Comparison of ENCODE assay signal across 27 cellular contexts in genomic region chr10:8039323-8039922, GRCh38. TPM values are rescaled to one million over a fixed set of nuclear protein-coding genes. Genes with fewer than 3 reads are reported as not detected.
DNase-seq lines count a peak whose midpoint lies in the region; ATAC-seq, FAIRE-seq and TF ChIP-seq lines count a peak whose summit lies in the region.
"Had no signal": no experiment of that assay in that cellular context is flagged by ENCODE, and none has a peak within 500 bp of the region (broad histone marks: within the 10 kb centered on the region; RNA-seq: fewer than 3 reads in every experiment).

No MANE protein-coding gene starts in this region.

- CTCF ChIA-PET in CD4-positive, alpha-beta memory T cell (lab: Charles Lee; ENCODE audit: partially characterized antibody): no interaction called here

- H3K27me3 Mint-ChIP-seq in CD4-positive, alpha-beta memory T cell: peaks cover 67 to 73% of the 10 kb centered on the region in 2 donors
- H3K27me3 Mint-ChIP-seq in activated naive CD8-positive, alpha-beta T cell treated with anti-CD3 and anti-CD28 coated beads, Interleukin-2, amount 50 U/mL, for 24 hours: peaks cover 85% of the 10 kb centered on the region

- H3K9me3 ChIP-seq in CD4-positive, alpha-beta memory T cell (ENCODE audit: control insufficient read depth in 1 of 2, low read length in 2 of 2): no peaks in the 10 kb centered on the region
- H3K9me3 ChIP-seq in keratinocyte (ENCODE audit: control insufficient read depth, low read depth, low read length) (no peaks in the 10 kb centered on the region), esophagus squamous epithelium (no peaks in the 10 kb centered on the region), uterus (no peaks in the 10 kb centered on the region)
- H3K9me3 ChIP-seq: gastrocnemius medialis, testis had no signal

- TF ChIP-seq POLR2A in esophagus squamous epithelium (IDR thresholded peaks at IDR 0.05) (no peak), uterus (IDR thresholded peaks at IDR 0.05) (no peak)

- H3K4me2 ChIP-seq in keratinocyte (ENCODE audit: control insufficient read depth, extremely low read depth, insufficient read depth, low read depth, low read length): no peak overlapping the region

- POLR2A ChIA-PET in CD4-positive, alpha-beta memory T cell (lab: Charles Lee; ENCODE audit: partially characterized antibody): interaction anchor here (0.9 to 2.2 kb wide), 5 partner anchors 10 to 144 kb away, joined by 3 to 6 read pairs (median 5); no protein-coding TSS in a partner anchor

- no peak overlapping the region for H3K9ac ChIP-seq in keratinocyte (ENCODE audit: control insufficient read depth, extremely low read depth, insufficient read depth, low read length)

- no peak overlapping the region for H3K4me3 ChIP-seq in CD4-positive, alpha-beta memory T cell (ENCODE audit: low read length in 2 of 2)
- no peak overlapping the region for H3K4me3 ChIP-seq in keratinocyte (ENCODE audit: control insufficient read depth in 2 of 3, extremely low read depth in 1 of 3, insufficient read depth in 2 of 3, low read depth in 1 of 3, low read length in 3 of 3)
- no peak overlapping the region for H3K4me3 ChIP-seq in esophagus squamous epithelium
- H3K4me3 ChIP-seq in uterus: no peak overlapping the region
- H3K4me3 ChIP-seq: gastrocnemius medialis, testis had no signal

- H3K9me3 Mint-ChIP-seq in CD4-positive, alpha-beta memory T cell: peaks cover 0 to 50% (median 14%) of the 10 kb centered on the region in 8 donors
- peaks cover 5% of the 10 kb centered on the region for H3K9me3 Mint-ChIP-seq in activated naive CD8-positive, alpha-beta T cell treated with anti-CD3 and anti-CD28 coated beads, Interleukin-2, amount 50 U/mL, for 24 hours
- H3K9me3 Mint-ChIP-seq: activated naive CD4-positive, alpha-beta T cell treated with anti-CD3 and anti-CD28 coated beads for 36 hours had no signal

- H3K36me3 Mint-ChIP-seq in CD4-positive, alpha-beta memory T cell: peaks cover 0 to 4% of the 10 kb centered on the region in 2 donors
- H3K36me3 Mint-ChIP-seq in activated naive CD8-positive, alpha-beta T cell treated with anti-CD3 and anti-CD28 coated beads, Interleukin-2, amount 50 U/mL, for 24 hours (ENCODE audit: low read depth): peaks cover 9% of the 10 kb centered on the region
- H3K36me3 Mint-ChIP-seq: stimulated activated memory B cell treated with anti-CD40 and anti-IgM and Interleukin-4, amounts not matched to agents 10 μg/mL and 1 μg/mL and 100 μg/mL, for 72 hours; T-cell had no signal

- peak in 4 of 5 donors; percentile 11 to 33 (median 19) for DNase-seq in CD4-positive, alpha-beta memory T cell
- DNase-seq in SK-N-DZ (ENCODE audit: low spot score) (peak; percentile 43), keratinocyte (ENCODE audit: low read depth, low spot score) (no peak), esophagus squamous epithelium (lab: John Stamatoyannopoulos, UW) (no peak), uterus (no peak), GM20000 (ENCODE audit: low spot score) (no peak)
- no peak for DNase-seq in activated naive CD8-positive, alpha-beta T cell treated with anti-CD3 and anti-CD28 coated beads, Interleukin-2, amount 50 U/mL, for 24 hours
- DNase-seq: activated CD4-positive, alpha-beta T cell treated with anti-CD3 and anti-CD28 coated beads, Interleukin-2, amount 50 U/mL, for 4 hours; activated naive CD4-positive, alpha-beta T cell treated with anti-CD3 and anti-CD28 coated beads for 36 hours; activated T-cell treated with anti-CD3 and anti-CD28 coated beads for 4 hours; DMS79 treated with DMSO at 0.1 percent for 48 hours; effector CD4-positive, alpha-beta T cell; gastrocnemius medialis; Karpas-422; naive B cell; NCI-H2081 treated with DMSO at 0.1 percent for 48 hours; NCI-H510A treated with DMSO at 0.1 percent for 48 hours; Right ventricle myocardium superior; T-cell; testis had no signal

- H3K27me3 ChIP-seq in CD4-positive, alpha-beta memory T cell (ENCODE audit: insufficient read depth, low read length): peaks cover 90% of the 10 kb centered on the region
- peaks cover 92% of the 10 kb centered on the region for H3K27me3 ChIP-seq in keratinocyte (ENCODE audit: control insufficient read depth, extremely low read depth, insufficient read depth, low read length)
- peaks cover 42 to 100% (median 70%) of the 10 kb centered on the region in 4 donors for H3K27me3 ChIP-seq in esophagus squamous epithelium
- H3K27me3 ChIP-seq in uterus: peaks cover 25 to 99% of the 10 kb centered on the region in 2 donors

- peaks cover 59% of the 10 kb centered on the region for H3K4me1 ChIP-seq in CD4-positive, alpha-beta memory T cell (ENCODE audit: insufficient read depth, low read length)
- H3K4me1 ChIP-seq in keratinocyte (ENCODE audit: control insufficient read depth, extremely low read depth, insufficient read depth, low read length): peaks cover 6% of the 10 kb centered on the region
- peaks cover 9 to 61% (median 12%) of the 10 kb centered on the region in 3 donors for H3K4me1 ChIP-seq in esophagus squamous epithelium
- peaks cover 0 to 5% of the 10 kb centered on the region in 2 donors for H3K4me1 ChIP-seq in uterus

- no peaks in the 10 kb centered on the region for H4K20me1 ChIP-seq in keratinocyte (ENCODE audit: control insufficient read depth, extremely low read depth, insufficient read depth, low read length)

- dilution Hi-C loops in keratinocyte (cut with MboI; ENCODE audit: extremely low pct_ligation_motif_present, low sequenced_read_pairs): no loop called here

- no peak overlapping the region for H2AFZ ChIP-seq in keratinocyte (ENCODE audit: control insufficient read depth, low read length)

- H3K36me3 ChIP-seq in CD4-positive, alpha-beta memory T cell (ENCODE audit: insufficient read depth, low read length): no peaks in the 10 kb centered on the region
- H3K36me3 ChIP-seq in keratinocyte (ENCODE audit: control insufficient read depth in 2 of 2, extremely low read depth in 1 of 2, insufficient read depth in 2 of 2, low read length in 2 of 2) (no peaks in the 10 kb centered on the region), esophagus squamous epithelium (no peaks in the 10 kb centered on the region), uterus (no peaks in the 10 kb centered on the region)
- H3K36me3 ChIP-seq: gastrocnemius medialis had no signal

- ATAC-seq in activated naive CD8-positive, alpha-beta T cell treated with anti-CD3 and anti-CD28 coated beads, Interleukin-2, amount 50 U/mL, for 24 hours: no peak
- ATAC-seq: esophagus mucosa; gastrocnemius medialis; HCT116; stimulated activated memory B cell treated with anti-CD40 and anti-IgM and Interleukin-4, amounts not matched to agents 10 μg/mL and 1 μg/mL and 100 μg/mL, for 72 hours; T-cell had no signal

- no peaks in the 10 kb centered on the region for H3K79me2 ChIP-seq in keratinocyte (ENCODE audit: control insufficient read depth, insufficient read depth, low read length)

- H3K27ac ChIP-seq in 22Rv1: peak overlapping the region; percentile 86
- no peak overlapping the region for H3K27ac ChIP-seq in CD4-positive, alpha-beta memory T cell (ENCODE audit: low read depth, low read length)
- H3K27ac ChIP-seq in keratinocyte (ENCODE audit: control insufficient read depth, insufficient read depth, low read length): no peak overlapping the region
- no peak overlapping the region for H3K27ac ChIP-seq in esophagus squamous epithelium
- no peak overlapping the region for H3K27ac ChIP-seq in uterus
- H3K27ac ChIP-seq: gastrocnemius medialis, testis, VCaP had no signal

- 4 to 6% methylated on average over 12 of the region's 12 CpGs for WGBS in esophagus squamous epithelium, 2 donors

- peak overlapping the region in 6 of 7 donors; percentile 9 to 93 (median 50) for H3K27ac Mint-ChIP-seq in CD4-positive, alpha-beta memory T cell
- H3K27ac Mint-ChIP-seq in activated naive CD8-positive, alpha-beta T cell treated with anti-CD3 and anti-CD28 coated beads, Interleukin-2, amount 50 U/mL, for 24 hours: no peak overlapping the region
- H3K27ac Mint-ChIP-seq: activated naive CD4-positive, alpha-beta T cell treated with anti-CD3 and anti-CD28 coated beads for 36 hours; memory B cell; stimulated activated memory B cell treated with anti-CD40 and anti-IgM and Interleukin-4, amounts not matched to agents 10 μg/mL and 1 μg/mL and 100 μg/mL, for 72 hours had no signal

- H3K9me1 ChIP-seq in keratinocyte (ENCODE audit: control insufficient read depth, extremely low read depth, insufficient read depth, low read length): no peaks in the 10 kb centered on the region

- intact Hi-C loops in CD4-positive, alpha-beta memory T cell (cut with micrococcal nuclease): loop anchor here (2.0 kb wide), 1 partner anchor 13 kb away; no protein-coding TSS in a partner anchor
- intact Hi-C loops in esophagus squamous epithelium (cut with DNase I) (no loop called here), uterus (cut with DNase I; ENCODE audit: low total_unique reads) (no loop called here)

- H3K4me1 Mint-ChIP-seq in CD4-positive, alpha-beta memory T cell: peaks cover 31 to 65% (median 43%) of the 10 kb centered on the region in 4 donors
- H3K4me1 Mint-ChIP-seq in activated naive CD8-positive, alpha-beta T cell treated with anti-CD3 and anti-CD28 coated beads, Interleukin-2, amount 50 U/mL, for 24 hours: peaks cover 38% of the 10 kb centered on the region

- TF ChIP-seq CTCF in 22Rv1 (IDR thresholded peaks at IDR 0.05) (no peak), keratinocyte (optimal IDR thresholded peaks at IDR 0.05 in 1 of 3, IDR thresholded peaks at IDR 0.05 in 1 of 3, conservative IDR thresholded peaks at IDR 0.05 in 1 of 3; ENCODE audit: extremely low read depth in 1 of 3, insufficient read depth in 2 of 3, low read length in 3 of 3) (no peak), esophagus squamous epithelium (IDR thresholded peaks at IDR 0.05) (no peak), uterus (IDR thresholded peaks at IDR 0.05) (no peak), GM20000 (IDR thresholded peaks at IDR 0.05; ENCODE audit: extremely low read depth, missing control alignments) (no peak)

- peak overlapping the region in 4 of 8 donors; percentile 3 to 44 (median 23) for H3K4me3 Mint-ChIP-seq in CD4-positive, alpha-beta memory T cell
- no peak overlapping the region for H3K4me3 Mint-ChIP-seq in activated naive CD8-positive, alpha-beta T cell treated with anti-CD3 and anti-CD28 coated beads, Interleukin-2, amount 50 U/mL, for 24 hours
- H3K4me3 Mint-ChIP-seq: activated naive CD4-positive, alpha-beta T cell treated with anti-CD3 and anti-CD28 coated beads for 36 hours; memory B cell; stimulated activated memory B cell treated with anti-CD40 and anti-IgM and Interleukin-4, amounts not matched to agents 10 μg/mL and 1 μg/mL and 100 μg/mL, for 72 hours had no signal

- peak; percentile 26 for FAIRE-seq in keratinocyte (lab: Jason Lieb, UNC)
- FAIRE-seq: astrocyte had no signal

RNA-seq across cellular contexts. Expression of gene GATA3, which starts 15.1 kb away (rescaled TPM):
- total RNA-seq in CD4-positive, alpha-beta memory T cell: 10 to 100 TPM; 61.9 to 63.8 TPM
- 10 to 100 TPM; 64.8 to 79.7 TPM for polyA plus RNA-seq in CD4-positive, alpha-beta memory T cell
- polyA plus RNA-seq in SK-N-DZ (2014; cell fraction: cytosol; rRNA removed): 61.7 and 63.5 TPM in 2 replicates
- polyA plus RNA-seq in SK-N-DZ (2014; cell fraction: nucleus; rRNA removed): 52.1 and 84.8 TPM in 2 replicates
- polyA plus RNA-seq in keratinocyte: 1.7 to 7.7 TPM (median 4.0 TPM) in 3 replicates
- 13.3 TPM for polyA plus RNA-seq in keratinocyte (2011; ENCODE audit: low read depth)
- 4.7 and 5.3 TPM in 2 replicates for polyA plus RNA-seq in keratinocyte (2011; cell fraction: cytosol; rRNA removed)
- 15.8 and 15.9 TPM in 2 replicates for polyA plus RNA-seq in keratinocyte (2011; cell fraction: nucleus; rRNA removed)
- polyA plus RNA-seq in keratinocyte (2012; ENCODE audit: low replicate concordance): 20.8 and 33.0 TPM in 2 replicates
- polyA minus RNA-seq in keratinocyte: 1.0 to 7.4 TPM (median 1.9 TPM) in 3 replicates
- 4.4 TPM for polyA minus RNA-seq in keratinocyte (2011; cell fraction: cytosol; rRNA and poly(A)+ RNA removed)
- 5.5 and 5.8 TPM in 2 replicates for polyA minus RNA-seq in keratinocyte (2011; cell fraction: nucleus; rRNA and poly(A)+ RNA removed)
- total RNA-seq in esophagus squamous epithelium (1 to 10 TPM in 1 of 4 donors, under 1 TPM in 2, not detected in 1; 0.35 to 1.3 (median 0.40) TPM), uterus (1 to 10 TPM in 1 of 4 donors, under 1 TPM in 1, not detected in 2; 0.28 to 2.1 TPM)

Comparison
In these comparisons a context has a peak if more than half of its experiments do, and no peak if none do; other contexts are left out.
1. DNase-seq: peak in CD4-positive, alpha-beta memory T cell (4 of 5) and SK-N-DZ (single experiment); none in keratinocyte (single experiment), esophagus squamous epithelium (single experiment), uterus (0 of 2), activated naive CD8-positive, alpha-beta T cell treated with anti-CD3 and anti-CD28 coated beads, Interleukin-2, amount 50 U/mL, for 24 hours (single experiment) and GM20000 (single experiment).
2. RNA of gene GATA3, which starts 15.1 kb away (total RNA-seq): 61.9 to 63.8 TPM in CD4-positive, alpha-beta memory T cell; 0.35 to 1.3 TPM in esophagus squamous epithelium and 0.28 to 2.1 TPM in uterus; every median in the first group is over 10 times any median in the second.